16 cellular contexts compared by ENCODE assay signal in genomic region chr22:17973217-17973616, GRCh38. TPM values are rescaled to one million over a fixed set of nuclear protein-coding genes. Genes with fewer than 3 reads are reported as not detected.
DNase-seq lines count a peak whose midpoint lies in the region; ATAC-seq and TF ChIP-seq lines count a peak whose summit lies in the region.
"Had no signal": no experiment of that assay in that cellular context is flagged by ENCODE, and none has a peak within 500 bp of the region (broad histone marks: within the 10 kb centered on the region; RNA-seq: fewer than 3 reads in every experiment).

No MANE protein-coding gene starts in this region.

- H3K9me3 Mint-ChIP-seq in naive B cell: no peaks in the 10 kb centered on the region
- no peaks in the 10 kb centered on the region for H3K9me3 Mint-ChIP-seq in immature natural killer cell
- H3K9me3 Mint-ChIP-seq: CD8-positive, alpha-beta memory T cell had no signal

- peaks cover 65 to 87% (median 78%) of the 10 kb centered on the region in 3 donors for H3K4me1 Mint-ChIP-seq in naive B cell
- H3K4me1 Mint-ChIP-seq in immature natural killer cell: peaks cover 8 to 12% of the 10 kb centered on the region in 2 donors

- TF ChIP-seq CTCF in heart right ventricle (IDR thresholded peaks at IDR 0.05) (no peak), breast epithelium (IDR thresholded peaks at IDR 0.05) (no peak), thyroid gland (IDR thresholded peaks at IDR 0.05) (no peak)

- in situ Hi-C loops in G401 (cut with HindIII; ENCODE audit: low sequenced_read_pairs): no loop called here

- intact Hi-C loops in heart right ventricle (cut with DNase I): loop anchor here in 1 of 10 donors (10.0 kb wide), 1 partner anchor 62 kb away; no protein-coding TSS in a partner anchor
- intact Hi-C loops in cardiac septum (cut with DNase I): no loop called here
- intact Hi-C loops in breast epithelium (cut with DNase I; ENCODE audit: low total_unique reads): no loop called here
- intact Hi-C loops in thyroid gland (cut with DNase I): no loop called here

- H3K27ac Mint-ChIP-seq in naive B cell (peak overlapping the region in 4 of 6 donors; percentile 50 to 89 (median 86)), immature natural killer cell (no peak overlapping the region)

- ATAC-seq in heart right ventricle (no peak), naive B cell (ENCODE audit: low read depth in 2 of 2) (no peak)

- H3K27ac ChIP-seq in heart right ventricle (peak overlapping the region in 6 of 10 donors; percentile 12 to 73 (median 53)), breast epithelium (peak overlapping the region; percentile 70 to 85), thyroid gland (peak overlapping the region; percentile 70 to 83 (median 70)), substantia nigra (ENCODE audit: low read depth, low read length, poor library complexity, severe bottlenecking) (no peak overlapping the region)
- H3K27ac ChIP-seq: VCaP had no signal

- H3K27me3 Mint-ChIP-seq in naive B cell (no peaks in the 10 kb centered on the region), immature natural killer cell (ENCODE audit: low read depth in 3 of 3) (peaks cover 1 to 9% (median 2%) of the 10 kb centered on the region in 3 donors)
- H3K27me3 Mint-ChIP-seq: CD8-positive, alpha-beta memory T cell had no signal

- peaks cover 10 to 78% (median 52%) of the 10 kb centered on the region in 9 donors for H3K4me1 ChIP-seq in heart right ventricle
- H3K4me1 ChIP-seq in breast epithelium: peaks cover 6 to 9% of the 10 kb centered on the region in 2 donors
- H3K4me1 ChIP-seq in thyroid gland: peaks cover 38% of the 10 kb centered on the region in 2 donors

- H3K9me3 ChIP-seq in heart right ventricle (no peaks in the 10 kb centered on the region), breast epithelium (no peaks in the 10 kb centered on the region), thyroid gland (no peaks in the 10 kb centered on the region)

- H3K4me3 Mint-ChIP-seq in naive B cell: no peak overlapping the region
- no peak overlapping the region for H3K4me3 Mint-ChIP-seq in immature natural killer cell
- H3K4me3 Mint-ChIP-seq: CD8-positive, alpha-beta memory T cell had no signal

- H3K36me3 ChIP-seq in heart right ventricle (peaks cover 0 to 6% (median 0%) of the 10 kb centered on the region in 9 donors), breast epithelium (no peaks in the 10 kb centered on the region), thyroid gland (no peaks in the 10 kb centered on the region)

- WGBS in heart right ventricle, 2 donors: 88 to 89% methylated on average over 6 of the region's 6 CpGs
- WGBS in thyroid gland, 2 donors: 94 to 99% methylated on average over 6 of the region's 6 CpGs

- H3K4me3 ChIP-seq in heart right ventricle: no peak overlapping the region
- no peak overlapping the region for H3K4me3 ChIP-seq in breast epithelium
- H3K4me3 ChIP-seq in thyroid gland (replicated peaks in 1 of 3): no peak overlapping the region

- DNase-seq in heart right ventricle (no peak), cardiac septum (ENCODE audit: low spot score) (no peak), breast epithelium (ENCODE audit: low spot score in 2 of 2) (no peak), naive B cell (no peak), thyroid gland (no peak), substantia nigra (lab: John Stamatoyannopoulos, UW) (no peak), G401 (ENCODE audit: low spot score) (no peak), immature natural killer cell (no peak)
- DNase-seq: activated CD8-positive, alpha-beta memory T cell treated with anti-CD3 and anti-CD28 coated beads for 24 hours; CD8-positive, alpha-beta memory T cell; GF-D8; NCI-H187 treated with DMSO at 0.1 percent for 48 hours; NCI-H510A treated with DMSO at 0.1 percent for 48 hours; occipital lobe; stimulated activated CD4-positive, alpha-beta T cell treated with anti-CD3 and anti-CD28 coated beads, Interleukin-15, amount 100 ng/mL, for 24 hours had no signal

- H3K27me3 ChIP-seq in heart right ventricle: no peaks in the 10 kb centered on the region
- no peaks in the 10 kb centered on the region for H3K27me3 ChIP-seq in breast epithelium
- no peaks in the 10 kb centered on the region for H3K27me3 ChIP-seq in thyroid gland

- no peak for TF ChIP-seq POLR2A in breast epithelium (IDR thresholded peaks at IDR 0.05)
- TF ChIP-seq POLR2A in thyroid gland (IDR thresholded peaks at IDR 0.05): no peak

- peaks cover 0 to 10% of the 10 kb centered on the region in 2 donors for H3K36me3 Mint-ChIP-seq in naive B cell
- H3K36me3 Mint-ChIP-seq in immature natural killer cell: no peaks in the 10 kb centered on the region

RNA-seq across cellular contexts. Expression of gene MICAL3, which starts 51.1 kb away (rescaled TPM):
- 100 to 1,000 TPM in 9 of 10 donors, 10 to 100 TPM in 1; 74.7 to 137 (median 112) TPM for total RNA-seq in heart right ventricle
- polyA plus RNA-seq in heart right ventricle: 10 to 100 TPM; 13.2 to 63.1 TPM
- total RNA-seq in cardiac septum: 126 TPM
- total RNA-seq in breast epithelium: 10 to 100 TPM; 19.5 to 42.3 (median 34.8) TPM
- polyA plus RNA-seq in naive B cell (ENCODE audit: low read depth in 6 of 6): 10 to 100 TPM; 10.9 to 28.0 (median 15.6) TPM
- total RNA-seq in thyroid gland: 10 to 100 TPM; 31.8 to 53.8 (median 43.6) TPM
- 3.4 and 5.3 TPM in 2 replicates for total RNA-seq in G401 (2014; rRNA removed; shearing (Covaris generic))
- 1 to 10 TPM in 2 of 3 donors, not detected in 1; 1.1 to 2.3 TPM for polyA plus RNA-seq in immature natural killer cell

Comparison
In these comparisons a context has a peak if more than half of its experiments do, and no peak if none do; other contexts are left out.
1. H3K27ac Mint-ChIP-seq: peak in naive B cell (4 of 6); none in immature natural killer cell (0 of 6).